Comparison of ENCODE assay signal across 15 cellular contexts in genomic region chr7:22948770-22949169, GRCh38.
A peak's percentile ranks its signal among the peaks of the same experiment; 100 is the strongest.
DNase-seq lines count a peak whose midpoint lies in the region; ATAC-seq and TF ChIP-seq lines count a peak whose summit lies in the region.
"Had no signal": no experiment of that assay in that cellular context is flagged by ENCODE, and none has a peak within 500 bp of the region (broad histone marks: within the 10 kb centered on the region; RNA-seq: fewer than 3 reads in every experiment).

No MANE protein-coding gene starts in this region.

- CTCF ChIA-PET in activated naive CD4-positive, alpha-beta T cell treated with anti-CD3 and anti-CD28 coated beads for 36 hours (lab: Charles Lee), result interaction anchor here (0.7 kb wide), 1 partner anchor 33 kb away, joined by 7 read pairs; no protein-coding TSS in a partner anchor

- H3K79me2 ChIP-seq in GM23338 (replicated peaks; ENCODE audit: insufficient read depth), result no peaks in the 10 kb centered on the region; the same call in 1 of the 2 replicates

- no peak for ATAC-seq in GM23338

- H3K4me1 ChIP-seq in GM23338 (ENCODE audit: insufficient read depth) (peaks cover 49% of the 10 kb centered on the region), HUES48 (ENCODE audit: control insufficient read depth, insufficient read depth, low read length) (peaks cover 53% of the 10 kb centered on the region)
- H3K4me1 ChIP-seq: BLaER1 treated with 17β-estradiol and CSF1 and Interleukin-3, amounts not matched to agents 10 nM and 100 nM had no signal

- H3K4me2 ChIP-seq in GM23338, result no peak overlapping the region
- H3K4me2 ChIP-seq: BLaER1 treated with 17β-estradiol and CSF1 and Interleukin-3, amounts not matched to agents 10 nM and 100 nM had no signal

- no peak for TF ChIP-seq CTCF in GM23338 (conservative IDR thresholded peaks at IDR 0.05; ENCODE audit: low read depth in 2 of 2)
- no peak for TF ChIP-seq CTCF in nephron (IDR thresholded peaks at IDR 0.05; ENCODE audit: unreplicated experiment in 3 of 3)

- no peak overlapping the region for H3K9ac ChIP-seq in HUES48 (ENCODE audit: low read depth, low read length)
- H3K9ac ChIP-seq: BLaER1 treated with 17β-estradiol and CSF1 and Interleukin-3, amounts not matched to agents 10 nM and 100 nM had no signal

- no peaks in the 10 kb centered on the region for H3F3A ChIP-seq in GM23338 (replicated peaks; ENCODE audit: low read depth)

- H3K4me3 Mint-ChIP-seq in GM23338 (no peak overlapping the region), nephron (no peak overlapping the region)
- no peak overlapping the region for H3K4me3 Mint-ChIP-seq in activated naive CD4-positive, alpha-beta T cell treated with anti-CD3 and anti-CD28 coated beads for 36 hours
- H3K4me3 Mint-ChIP-seq: CD4-positive, CD25-positive, alpha-beta regulatory T cell; IgD-negative memory B cell had no signal

- H3K9me3 ChIP-seq in HUES48 (ENCODE audit: control insufficient read depth, insufficient read depth, low read length), result no peaks in the 10 kb centered on the region
- H3K9me3 ChIP-seq: BLaER1 treated with 17β-estradiol and CSF1 and Interleukin-3, amounts not matched to agents 10 nM and 100 nM had no signal

- no peaks in the 10 kb centered on the region for H3K9me2 ChIP-seq in GM23338 (ENCODE audit: insufficient read depth)

- no peaks in the 10 kb centered on the region for H3K36me3 ChIP-seq in GM23338 (ENCODE audit: insufficient read depth)
- H3K36me3 ChIP-seq in HUES48 (ENCODE audit: control insufficient read depth, insufficient read depth, low read length), result peaks cover 22% of the 10 kb centered on the region

- no peak overlapping the region for H3K4me3 ChIP-seq in GM23338
- H3K4me3 ChIP-seq in HUES48 (ENCODE audit: low read depth, low read length), result no peak overlapping the region
- H3K4me3 ChIP-seq: BLaER1 treated with 17β-estradiol and CSF1 and Interleukin-3, amounts not matched to agents 10 nM and 100 nM had no signal

- intact Hi-C loops in activated naive CD4-positive, alpha-beta T cell treated with anti-CD3 and anti-CD28 coated beads for 36 hours (cut with micrococcal nuclease), result no loop called here

- H3K4me1 Mint-ChIP-seq in GM23338 (peaks cover 56% of the 10 kb centered on the region), nephron (peaks cover 34% of the 10 kb centered on the region)
- H3K4me1 Mint-ChIP-seq in activated naive CD4-positive, alpha-beta T cell treated with anti-CD3 and anti-CD28 coated beads for 36 hours (ENCODE audit: low read depth), result no peaks in the 10 kb centered on the region
- H3K4me1 Mint-ChIP-seq: CD4-positive, CD25-positive, alpha-beta regulatory T cell; IgD-negative memory B cell had no signal

- no peak for DNase-seq in GM23338 (ENCODE audit: low spot score)
- DNase-seq in left kidney (ENCODE audit: low read depth, low spot score), result peak; percentile 41
- no peak for DNase-seq in NCI-H1436 (lab: John Stamatoyannopoulos, UW)
- DNase-seq in activated naive CD4-positive, alpha-beta T cell (lab: John Stamatoyannopoulos, UW), result no peak
- DNase-seq in activated naive CD4-positive, alpha-beta T cell treated with anti-CD3 and anti-CD28 coated beads for 36 hours, result no peak
- DNase-seq in NCI-H1436 treated with DMSO at 0.1 percent for 48 hours (lab: John Stamatoyannopoulos, UW), result no peak
- DNase-seq: ACHN; CD4-positive, CD25-positive, alpha-beta regulatory T cell; DMS53; GF-D8; H7 had no signal

- no peak overlapping the region for H2AFZ ChIP-seq in GM23338

- H3K27me3 Mint-ChIP-seq in GM23338 (ENCODE audit: insufficient read depth, low read depth, poor library complexity), result no peaks in the 10 kb centered on the region
- H3K27me3 Mint-ChIP-seq in nephron (ENCODE audit: low read depth), result no peaks in the 10 kb centered on the region
- H3K27me3 Mint-ChIP-seq in activated naive CD4-positive, alpha-beta T cell treated with anti-CD3 and anti-CD28 coated beads for 36 hours (ENCODE audit: low read depth), result no peaks in the 10 kb centered on the region
- H3K27me3 Mint-ChIP-seq: CD4-positive, CD25-positive, alpha-beta regulatory T cell; IgD-negative memory B cell had no signal

- H3K27ac ChIP-seq in GM23338 (ENCODE audit: low read depth) (0 out of 2 replicates have a peak overlapping the region, but pooled peaks have one; percentile 20), HUES48 (ENCODE audit: low read depth, low read length) (peak overlapping the region; percentile 0)
- H3K27ac ChIP-seq: BLaER1 treated with 17β-estradiol and CSF1 and Interleukin-3, amounts not matched to agents 10 nM and 100 nM had no signal

- H3K9me3 Mint-ChIP-seq in GM23338, result no peaks in the 10 kb centered on the region
- H3K9me3 Mint-ChIP-seq in nephron, result no peaks in the 10 kb centered on the region
- H3K9me3 Mint-ChIP-seq in activated naive CD4-positive, alpha-beta T cell treated with anti-CD3 and anti-CD28 coated beads for 36 hours, result no peaks in the 10 kb centered on the region
- H3K9me3 Mint-ChIP-seq: CD4-positive, CD25-positive, alpha-beta regulatory T cell; IgD-negative memory B cell had no signal

- H3K27ac Mint-ChIP-seq in GM23338, result peak overlapping the region; percentile 71
- peak overlapping the region in 2 of 3 experiments; percentile 8 to 24 for H3K27ac Mint-ChIP-seq in nephron
- H3K27ac Mint-ChIP-seq in activated naive CD4-positive, alpha-beta T cell treated with anti-CD3 and anti-CD28 coated beads for 36 hours, result no peak overlapping the region
- H3K27ac Mint-ChIP-seq: CD4-positive, CD25-positive, alpha-beta regulatory T cell; IgD-negative memory B cell had no signal

- no peaks in the 10 kb centered on the region for H4K20me1 ChIP-seq in GM23338 (replicated peaks; ENCODE audit: insufficient read depth)
- H4K20me1 ChIP-seq: BLaER1 treated with 17β-estradiol and CSF1 and Interleukin-3, amounts not matched to agents 10 nM and 100 nM had no signal

- H3K27me3 ChIP-seq in GM23338 (ENCODE audit: insufficient read depth) (no peaks in the 10 kb centered on the region), HUES48 (ENCODE audit: control insufficient read depth, insufficient read depth, low read length) (no peaks in the 10 kb centered on the region)
- H3K27me3 ChIP-seq: BLaER1 treated with 17β-estradiol and CSF1 and Interleukin-3, amounts not matched to agents 10 nM and 100 nM had no signal

- H3K36me3 Mint-ChIP-seq in GM23338 (ENCODE audit: low read depth), result peaks cover 3% of the 10 kb centered on the region; the same call in 1 of the 3 replicates
- H3K36me3 Mint-ChIP-seq in nephron (ENCODE audit: low read depth), result peaks cover 4% of the 10 kb centered on the region
- no peaks in the 10 kb centered on the region for H3K36me3 Mint-ChIP-seq in activated naive CD4-positive, alpha-beta T cell treated with anti-CD3 and anti-CD28 coated beads for 36 hours (ENCODE audit: low read depth)

TF ChIP-seq in GM23338, 12 proteins besides CTCF, POLR2A, EP300 and RAD21 (continues in another document):
- no peak for TF ChIP-seq EZH2phosphoT487 (IDR thresholded peaks at IDR 0.05; ENCODE audit: unreplicated experiment)
- TF ChIP-seq, protein P1, sequence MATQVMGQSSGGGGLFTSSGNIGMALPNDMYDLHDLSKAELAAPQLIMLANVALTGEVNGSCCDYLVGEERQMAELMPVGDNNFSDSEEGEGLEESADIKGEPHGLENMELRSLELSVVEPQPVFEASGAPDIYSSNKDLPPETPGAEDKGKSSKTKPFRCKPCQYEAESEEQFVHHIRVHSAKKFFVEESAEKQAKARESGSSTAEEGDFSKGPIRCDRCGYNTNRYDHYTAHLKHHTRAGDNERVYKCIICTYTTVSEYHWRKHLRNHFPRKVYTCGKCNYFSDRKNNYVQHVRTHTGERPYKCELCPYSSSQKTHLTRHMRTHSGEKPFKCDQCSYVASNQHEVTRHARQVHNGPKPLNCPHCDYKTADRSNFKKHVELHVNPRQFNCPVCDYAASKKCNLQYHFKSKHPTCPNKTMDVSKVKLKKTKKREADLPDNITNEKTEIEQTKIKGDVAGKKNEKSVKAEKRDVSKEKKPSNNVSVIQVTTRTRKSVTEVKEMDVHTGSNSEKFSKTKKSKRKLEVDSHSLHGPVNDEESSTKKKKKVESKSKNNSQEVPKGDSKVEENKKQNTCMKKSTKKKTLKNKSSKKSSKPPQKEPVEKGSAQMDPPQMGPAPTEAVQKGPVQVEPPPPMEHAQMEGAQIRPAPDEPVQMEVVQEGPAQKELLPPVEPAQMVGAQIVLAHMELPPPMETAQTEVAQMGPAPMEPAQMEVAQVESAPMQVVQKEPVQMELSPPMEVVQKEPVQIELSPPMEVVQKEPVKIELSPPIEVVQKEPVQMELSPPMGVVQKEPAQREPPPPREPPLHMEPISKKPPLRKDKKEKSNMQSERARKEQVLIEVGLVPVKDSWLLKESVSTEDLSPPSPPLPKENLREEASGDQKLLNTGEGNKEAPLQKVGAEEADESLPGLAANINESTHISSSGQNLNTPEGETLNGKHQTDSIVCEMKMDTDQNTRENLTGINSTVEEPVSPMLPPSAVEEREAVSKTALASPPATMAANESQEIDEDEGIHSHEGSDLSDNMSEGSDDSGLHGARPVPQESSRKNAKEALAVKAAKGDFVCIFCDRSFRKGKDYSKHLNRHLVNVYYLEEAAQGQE (IDR thresholded peaks at IDR 0.05; ENCODE audit: unreplicated experiment), result no peak
- TF ChIP-seq, protein P2, sequence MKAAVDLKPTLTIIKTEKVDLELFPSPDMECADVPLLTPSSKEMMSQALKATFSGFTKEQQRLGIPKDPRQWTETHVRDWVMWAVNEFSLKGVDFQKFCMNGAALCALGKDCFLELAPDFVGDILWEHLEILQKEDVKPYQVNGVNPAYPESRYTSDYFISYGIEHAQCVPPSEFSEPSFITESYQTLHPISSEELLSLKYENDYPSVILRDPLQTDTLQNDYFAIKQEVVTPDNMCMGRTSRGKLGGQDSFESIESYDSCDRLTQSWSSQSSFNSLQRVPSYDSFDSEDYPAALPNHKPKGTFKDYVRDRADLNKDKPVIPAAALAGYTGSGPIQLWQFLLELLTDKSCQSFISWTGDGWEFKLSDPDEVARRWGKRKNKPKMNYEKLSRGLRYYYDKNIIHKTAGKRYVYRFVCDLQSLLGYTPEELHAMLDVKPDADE (IDR thresholded peaks at IDR 0.05), result no peak
- TF ChIP-seq EZH2 (IDR thresholded peaks at IDR 0.05; ENCODE audit: low read depth, unreplicated experiment), result no peak
- TF ChIP-seq ZNF331 (CRISPR knock-in tag; IDR thresholded peaks at IDR 0.05; ENCODE audit: low read depth), result no peak
